In the genomic region with DNA sequence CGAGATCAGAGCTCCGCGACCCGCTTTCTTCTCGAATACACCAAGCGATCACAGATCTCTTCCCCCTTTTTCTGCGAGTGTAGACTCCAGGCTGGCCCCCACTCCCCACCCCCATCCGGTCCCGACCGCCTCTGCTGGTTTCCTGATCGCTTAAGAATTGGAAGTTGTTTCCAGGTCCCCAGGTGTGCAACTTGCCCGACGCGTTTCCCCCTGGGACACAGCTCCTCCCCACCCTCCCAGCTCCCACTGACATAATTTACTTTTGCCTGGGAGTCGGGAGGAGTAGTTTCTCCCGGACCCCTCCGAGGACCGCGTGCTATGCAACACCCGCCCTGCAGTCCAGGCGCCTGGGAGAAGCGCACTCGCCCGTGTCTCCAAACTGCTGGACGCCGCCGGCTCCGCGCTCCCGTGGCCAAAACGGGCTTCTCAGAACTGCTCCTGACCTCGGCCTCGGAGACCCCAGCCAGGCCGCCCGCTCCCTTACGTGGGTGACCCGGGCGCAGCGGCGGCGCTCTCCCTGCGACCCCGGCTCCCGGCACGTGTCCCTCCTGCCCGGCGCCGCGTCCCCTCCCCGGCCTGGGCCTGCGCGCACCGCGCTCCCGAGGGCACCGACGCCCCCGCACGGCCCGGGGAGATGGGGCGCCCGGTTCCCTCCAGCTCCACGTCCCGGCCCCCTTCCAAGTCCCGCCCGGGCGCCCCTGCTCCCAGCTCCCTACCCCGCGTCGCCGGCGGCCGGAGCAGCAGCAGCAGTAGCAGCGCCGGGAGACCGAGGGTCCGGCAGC, we compare ENCODE assay signal across 8 cellular contexts. TPM values are rescaled to one million over a fixed set of nuclear protein-coding genes. Genes with fewer than 3 reads are reported as not detected.
DNase-seq lines count a peak whose midpoint lies in the region; ATAC-seq, FAIRE-seq and TF ChIP-seq lines count a peak whose summit lies in the region.

No MANE protein-coding gene starts in this region.

- H3K4me3 Mint-ChIP-seq in activated T-cell treated with anti-CD3 and anti-CD28 coated beads, Interleukin-2, amount 50 U/mL, for 72 hours: peak overlapping the region; percentile 96 to 97
- peak overlapping the region; percentile 90 for H3K4me3 Mint-ChIP-seq in neural crest cell

- peak; percentile 59 for FAIRE-seq in GM12891 (lab: Jason Lieb, UNC)

- H3K4me3 ChIP-seq in HFF-Myc (replicated peaks; ENCODE audit: low read depth, low read length) (peak overlapping the region; percentile 87), NB4 (ENCODE audit: low read depth, low read length) (peak overlapping the region; percentile 60), fibroblast of the aortic adventitia (ENCODE audit: low read depth, low read length) (peak overlapping the region; percentile 90)

- peaks cover 8% of the 10 kb centered on the region for H3K27me3 Mint-ChIP-seq in activated T-cell treated with anti-CD3 and anti-CD28 coated beads, Interleukin-2, amount 50 U/mL, for 72 hours (ENCODE audit: low read depth)
- H3K27me3 Mint-ChIP-seq in neural crest cell (ENCODE audit: low read depth): peaks cover 74% of the 10 kb centered on the region

- peaks cover 38% of the 10 kb centered on the region for H3K4me1 Mint-ChIP-seq in activated T-cell treated with anti-CD3 and anti-CD28 coated beads, Interleukin-2, amount 50 U/mL, for 72 hours (ENCODE audit: low read depth)
- H3K4me1 Mint-ChIP-seq in neural crest cell: peaks cover 10% of the 10 kb centered on the region

- peak overlapping the region; percentile 95 for H3K27ac Mint-ChIP-seq in activated T-cell treated with anti-CD3 and anti-CD28 coated beads, Interleukin-2, amount 50 U/mL, for 72 hours
- H3K27ac Mint-ChIP-seq in neural crest cell (ENCODE audit: unreplicated experiment): no peak overlapping the region

- DNase-seq in GM12891 (ENCODE audit: insufficient read length, low spot score): no peak
- DNase-seq in HFF-Myc (ENCODE audit: extremely low read depth, low read depth): no peak
- peak; percentile 62 for DNase-seq in NB4 (ENCODE audit: low read depth)
- peak; percentile 44 to 51 for DNase-seq in activated T-cell treated with anti-CD3 and anti-CD28 coated beads, Interleukin-2, amount 50 U/mL, for 72 hours
- peak; percentile 57 for DNase-seq in fibroblast of the aortic adventitia (ENCODE audit: low read depth)
- peak; percentile 28 for DNase-seq in neural crest cell (ENCODE audit: low read depth, low spot score)
- DNase-seq in ureter (ENCODE audit: low spot score): peak; percentile 67
- DNase-seq in NCI-H1694 (lab: John Stamatoyannopoulos, UW): no peak

- ATAC-seq in activated T-cell treated with anti-CD3 and anti-CD28 coated beads, Interleukin-2, amount 50 U/mL, for 72 hours (replicated peaks in 1 of 2): peak; percentile 10

- TF ChIP-seq POLR2A in GM12891 (IDR thresholded peaks at IDR 0.05; ENCODE audit: low read depth, low read length) (no peak), NB4 (IDR thresholded peaks at IDR 0.05; ENCODE audit: extremely low read depth, insufficient read length) (no peak)

- peaks cover 6 to 7% of the 10 kb centered on the region in 2 donors for H3K36me3 Mint-ChIP-seq in activated T-cell treated with anti-CD3 and anti-CD28 coated beads, Interleukin-2, amount 50 U/mL, for 72 hours (ENCODE audit: insufficient read depth in 2 of 2)
- no peaks in the 10 kb centered on the region for H3K36me3 Mint-ChIP-seq in neural crest cell (ENCODE audit: low read depth)

- H3K9me3 Mint-ChIP-seq in activated T-cell treated with anti-CD3 and anti-CD28 coated beads, Interleukin-2, amount 50 U/mL, for 72 hours: no peaks in the 10 kb centered on the region
- no peaks in the 10 kb centered on the region for H3K9me3 Mint-ChIP-seq in neural crest cell

- TF ChIP-seq CTCF in HFF-Myc (IDR thresholded peaks at IDR 0.05; ENCODE audit: low read depth, low read length, missing control alignments) (no peak), NB4 (IDR thresholded peaks at IDR 0.05; ENCODE audit: low read depth, low read length) (no peak), fibroblast of the aortic adventitia (IDR thresholded peaks at IDR 0.05; ENCODE audit: insufficient read depth, low read length) (no peak), neural crest cell (conservative IDR thresholded peaks at IDR 0.05) (no peak)

TF ChIP-seq in GM12891, 5 proteins besides CTCF, POLR2A, EP300 and RAD21:
- 0 out of 2 replicates have a peak, but pooled peaks have one; percentile 5 for TF ChIP-seq TAF1 (IDR thresholded peaks at IDR 0.05; ENCODE audit: low read depth, low read length)
- TF ChIP-seq POU2F2 (IDR thresholded peaks at IDR 0.05; ENCODE audit: low read depth, low read length): no peak
- TF ChIP-seq PAX5 (IDR thresholded peaks at IDR 0.05; ENCODE audit: insufficient read depth, low read length, severe bottlenecking): no peak
- no peak for TF ChIP-seq SPI1 (IDR thresholded peaks at IDR 0.05; ENCODE audit: low read depth, low read length)

RNA-seq across cellular contexts. Expression of gene IL15RA, which starts 0.5 kb away (rescaled TPM):
- polyA plus RNA-seq in GM12891 (2012; ENCODE audit: low read depth, missing spikeins): 7.4 TPM
- 10 to 100 TPM; 23.7 to 30.0 TPM for total RNA-seq in activated T-cell treated with anti-CD3 and anti-CD28 coated beads, Interleukin-2, amount 50 U/mL, for 72 hours
- total RNA-seq in fibroblast of the aortic adventitia (ENCODE audit: low replicate concordance): 2.1 and 5.7 TPM in 2 replicates
- total RNA-seq in neural crest cell: not detected in 2 replicates
- 13.5 TPM for total RNA-seq in ureter

Comparison
In these comparisons a context has a peak if more than half of its experiments do, and no peak if none do; other contexts are left out.
1. DNase-seq: peak in NB4 (single experiment), activated T-cell treated with anti-CD3 and anti-CD28 coated beads, Interleukin-2, amount 50 U/mL, for 72 hours (2 of 2), fibroblast of the aortic adventitia (single experiment), neural crest cell (single experiment) and ureter (single experiment); none in GM12891 (single experiment), HFF-Myc (single experiment) and NCI-H1694 (single experiment).
2. Peak in every context shown above with its lines, with median percentiles within 50 percentile points of each other: H3K4me3 ChIP-seq.